ENCODE assay signal across 22 cellular contexts in genomic region chr17:45426561-45426960, GRCh38. TPM values are rescaled to one million over a fixed set of nuclear protein-coding genes. Genes with fewer than 3 reads are reported as not detected.
DNase-seq lines count a peak whose midpoint lies in the region; ATAC-seq, FAIRE-seq and TF ChIP-seq lines count a peak whose summit lies in the region.
"Had no signal": no experiment of that assay in that cellular context is flagged by ENCODE, and none has a peak within 500 bp of the region (broad histone marks: within the 10 kb centered on the region; RNA-seq: fewer than 3 reads in every experiment).

No MANE protein-coding gene starts in this region.

- POLR2A ChIA-PET in H1 (lab: Charles Lee; ENCODE audit: partially characterized antibody) = interaction anchor here (0.9 to 4.9 kb wide), 8 partner anchors 13 to 278 kb away, joined by 3 to 25 read pairs (median 3); partner anchors contain the start of gene HEXIM1

- no peak overlapping the region for H3K56ac ChIP-seq in H1 (replicated peaks; ENCODE audit: insufficient read length, low read depth, low read length)

- H3K36me3 ChIP-seq in right atrium auricular region = no peaks in the 10 kb centered on the region
- H3K36me3 ChIP-seq in H1 (ENCODE audit: control insufficient read depth in 2 of 4, insufficient read depth in 4 of 4, low read length in 3 of 4) = peaks cover 0 to 4% (median 0%) of the 10 kb centered on the region in 4 experiments; a peak in 1 of 8 replicates
- no peaks in the 10 kb centered on the region for H3K36me3 ChIP-seq in vagina
- H3K36me3 ChIP-seq: tibial artery had no signal

- no peak for ATAC-seq in Right ventricle myocardium superior (ENCODE audit: poor library complexity)
- no peak for ATAC-seq in naive B cell (ENCODE audit: low read depth in 2 of 2)
- no peak for ATAC-seq in GM21515 (IDR thresholded peaks at IDR 0.05; ENCODE audit: unreplicated experiment)
- ATAC-seq: activated T-cell treated with anti-CD3 and anti-CD28 coated beads, Interleukin-2, amount 50 U/mL, for 72 hours; psoas muscle had no signal

- 0 out of 2 replicates have a peak overlapping the region, but pooled peaks have one; percentile 84 for H2BK12ac ChIP-seq in H1 (ENCODE audit: low read depth, low read length)

- no peaks in the 10 kb centered on the region for H3K27me3 Mint-ChIP-seq in naive B cell

- WGBS in H1 (ENCODE audit: extremely low coverage in 1 of 2, insufficient coverage in 1 of 2, insufficient read length in 1 of 2, insufficient replicate concordance in 2 of 2, low coverage in 1 of 2, low lambda C conversion rate in 2 of 2, missing lambda C conversion rate in 1 of 2), 2 experiments = 83% methylated on average over 7 of the region's 7 CpGs; no CpG with 5 or more reads in 1 of the 2 experiments

- no peak overlapping the region for H2AFZ ChIP-seq in H1 (ENCODE audit: low read length)

- H2BK5ac ChIP-seq in H1 (ENCODE audit: low read depth, low read length) = no peak overlapping the region

- H3K27ac Mint-ChIP-seq in naive B cell = peak overlapping the region in 4 of 6 donors; percentile 15 to 80 (median 56)

- H2AK5ac ChIP-seq in H1 (ENCODE audit: low read depth, low read length) = peak overlapping the region; percentile 96; the same call in 1 of the 2 replicates

- H3K4ac ChIP-seq in H1 (replicated peaks; ENCODE audit: insufficient read length, low read depth, low read length) = no peak overlapping the region

- H3K4me1 Mint-ChIP-seq in naive B cell = peaks cover 28 to 49% (median 31%) of the 10 kb centered on the region in 3 donors

- H3K27ac ChIP-seq in right atrium auricular region = no peak overlapping the region
- H3K27ac ChIP-seq in H1 (ENCODE audit: low read depth, low read length) = no peak overlapping the region
- peak overlapping the region; percentile 68 for H3K27ac ChIP-seq in vagina
- H3K27ac ChIP-seq: psoas muscle, tibial artery had no signal

- no peak for TF ChIP-seq EP300 in H1 (IDR thresholded peaks at IDR 0.05; ENCODE audit: borderline replicate concordance in 1 of 2, low read depth in 2 of 2, low read length in 2 of 2)

- intact Hi-C loops in Right ventricle myocardium superior (cut with DNase I) = no loop called here
- intact Hi-C loops in vagina (cut with DNase I) = no loop called here

- DNase-seq in Right ventricle myocardium superior (peak; percentile 5), right atrium auricular region (ENCODE audit: low spot score) (no peak), H1 (ENCODE audit: low read depth in 1 of 2, low spot score in 2 of 2) (no peak), naive B cell (no peak), vagina (ENCODE audit: extremely low spot score in 2 of 2) (no peak), H54 (ENCODE audit: insufficient read length, low spot score) (no peak)
- no peak for DNase-seq in stimulated activated naive CD4-positive, alpha-beta T cell treated with Interleukin-2 at 50 U/mL for 16 hours (lab: John Stamatoyannopoulos, UW)
- DNase-seq: activated naive CD4-positive, alpha-beta T cell treated with Interleukin-2 at 50 U/mL for 16 hours; activated T-cell treated with anti-CD3 and anti-CD28 coated beads, Interleukin-2, amount 50 U/mL, for 72 hours; effector CD8-positive, alpha-beta T cell; foreskin fibroblast; HCEC 1CT; heart right ventricle; Kasumi-1; left cardiac atrium; NCI-H146; OCI-M1; SHP77 treated with DMSO at 0.1 percent for 48 hours; T1000; tibial artery had no signal

- H3K36me3 Mint-ChIP-seq in naive B cell = no peaks in the 10 kb centered on the region

- CTCF ChIA-PET in H1 (lab: Charles Lee; ENCODE audit: partially characterized antibody) = interaction anchor here (0.5 to 12.6 kb wide), 22 partner anchors 9 to 211 kb away, joined by 3 to 331 read pairs (median 5); no protein-coding TSS in a partner anchor

- peak overlapping the region; percentile 54 for H2BK120ac ChIP-seq in H1 (replicated peaks; ENCODE audit: low read depth, low read length)

- no peak overlapping the region for H2BK20ac ChIP-seq in H1 (ENCODE audit: low read length)

- TF ChIP-seq RAD21 in H1 (IDR thresholded peaks at IDR 0.05 in 1 of 2, conservative IDR thresholded peaks at IDR 0.05 in 1 of 2; ENCODE audit: low read depth in 2 of 2, low read length in 2 of 2) = no peak

- FAIRE-seq in H1 (lab: Jason Lieb, UNC) = no peak
- FAIRE-seq in H54 (lab: Jason Lieb, UNC) = no peak

- no peak overlapping the region for H4K5ac ChIP-seq in H1 (ENCODE audit: insufficient read length, low read depth, low read length)

- peak overlapping the region in 2 of 8 donors; percentile 19 to 59 for H3K4me3 Mint-ChIP-seq in naive B cell
- H3K4me3 Mint-ChIP-seq: activated T-cell treated with anti-CD3 and anti-CD28 coated beads, Interleukin-2, amount 50 U/mL, for 72 hours had no signal

- no peaks in the 10 kb centered on the region for H3K9me3 ChIP-seq in right atrium auricular region
- no peaks in the 10 kb centered on the region for H3K9me3 ChIP-seq in H1 (ENCODE audit: insufficient read depth in 2 of 2, low read depth in 1 of 2, low read length in 1 of 2)
- no peaks in the 10 kb centered on the region for H3K9me3 ChIP-seq in vagina
- H3K9me3 ChIP-seq: heart right ventricle, psoas muscle, tibial artery had no signal

- peaks cover 9 to 11% of the 10 kb centered on the region in 2 donors for H3K27me3 ChIP-seq in right atrium auricular region
- peaks cover 21 to 37% (median 32%) of the 10 kb centered on the region in 4 experiments for H3K27me3 ChIP-seq in H1 (replicated peaks in 1 of 4; ENCODE audit: control insufficient read depth in 3 of 4, extremely low read depth in 1 of 4, insufficient read depth in 3 of 4, low read length in 3 of 4)
- H3K27me3 ChIP-seq in vagina = peaks cover 3% of the 10 kb centered on the region

- H3K79me2 ChIP-seq in H1 (ENCODE audit: control insufficient read depth in 1 of 2, insufficient read depth in 2 of 2, low read length in 2 of 2) = peaks cover 0 to 5% of the 10 kb centered on the region in 2 experiments; a peak in 1 of 4 replicates

- no peak overlapping the region for H3K14ac ChIP-seq in H1 (ENCODE audit: insufficient read length)

- no peak for TF ChIP-seq CTCF in right atrium auricular region (IDR thresholded peaks at IDR 0.05)
- TF ChIP-seq CTCF in H1 (IDR thresholded peaks at IDR 0.05; ENCODE audit: control extremely low read depth in 1 of 3, insufficient read depth in 1 of 3, low read depth in 1 of 3, low read length in 3 of 3) = no peak
- TF ChIP-seq CTCF in vagina (IDR thresholded peaks at IDR 0.05) = no peak

- TF ChIP-seq POLR2A in H1 (IDR thresholded peaks at IDR 0.05; ENCODE audit: control extremely low read depth in 1 of 2, low read depth in 2 of 2, low read length in 2 of 2) = no peak
- no peak for TF ChIP-seq POLR2A in vagina (IDR thresholded peaks at IDR 0.05)
- TF ChIP-seq POLR2A in H54 (IDR thresholded peaks at IDR 0.05; ENCODE audit: low read depth, low read length) = no peak

- H3K23ac ChIP-seq in H1 (ENCODE audit: insufficient read length) = no peak overlapping the region

- H3K4me3 ChIP-seq in right atrium auricular region = no peak overlapping the region
- no peak overlapping the region for H3K4me3 ChIP-seq in H1 (ENCODE audit: extremely low read depth in 1 of 4, insufficient read depth in 2 of 4, low read depth in 3 of 4, low read length in 4 of 4)
- H3K4me3 ChIP-seq in vagina = no peak overlapping the region
- H3K4me3 ChIP-seq: psoas muscle, tibial artery had no signal

- H3K4me2 ChIP-seq in H1 (ENCODE audit: insufficient read depth in 1 of 2, low read depth in 2 of 2, low read length in 2 of 2) = no peak overlapping the region; a peak in 1 of 4 replicates

- no peaks in the 10 kb centered on the region for H4K20me1 ChIP-seq in H1 (replicated peaks in 1 of 2; ENCODE audit: control insufficient read depth in 1 of 2, insufficient read depth in 2 of 2, low read length in 2 of 2)

- H2BK15ac ChIP-seq in H1 (ENCODE audit: low read length) = peak overlapping the region; percentile 97

- H4K8ac ChIP-seq in H1 (ENCODE audit: extremely low read depth, insufficient read depth, low read length) = no peak overlapping the region; the same call in 1 of the 2 replicates

- H3K79me1 ChIP-seq in H1 (ENCODE audit: low read depth, low read length) = no peaks in the 10 kb centered on the region

- H3K9me3 Mint-ChIP-seq in naive B cell = no peaks in the 10 kb centered on the region
- H3K9me3 Mint-ChIP-seq: activated T-cell treated with anti-CD3 and anti-CD28 coated beads, Interleukin-2, amount 50 U/mL, for 72 hours had no signal

- peaks cover 0 to 56% of the 10 kb centered on the region in 2 donors for H3K4me1 ChIP-seq in right atrium auricular region
- H3K4me1 ChIP-seq in H1 (replicated peaks in 1 of 4; ENCODE audit: control insufficient read depth in 3 of 4, insufficient read depth in 4 of 4, low read length in 3 of 4) = peaks cover 6 to 26% (median 18%) of the 10 kb centered on the region in 4 experiments
- H3K4me1 ChIP-seq in vagina = peaks cover 56% of the 10 kb centered on the region

- peaks cover 21% of the 10 kb centered on the region for H3K23me2 ChIP-seq in H1 (ENCODE audit: low read depth, low read length)

- H3K18ac ChIP-seq in H1 (ENCODE audit: extremely low read depth, low read length) = no peak overlapping the region

- H4K91ac ChIP-seq in H1 (replicated peaks; ENCODE audit: insufficient read length, low read length) = no peak overlapping the region

- H3K9ac ChIP-seq in H1 (replicated peaks in 1 of 4; ENCODE audit: extremely low read depth in 1 of 4, low read depth in 3 of 4, low read length in 3 of 4) = no peak overlapping the region

TF ChIP-seq in H1, 55 proteins besides CTCF, POLR2A, EP300 and RAD21 (continues in another document):
- TF ChIP-seq GABPA (IDR thresholded peaks at IDR 0.05; ENCODE audit: borderline replicate concordance, insufficient read depth, low read length) (no peak), GTF2F1 (IDR thresholded peaks at IDR 0.05; ENCODE audit: borderline replicate concordance, low read depth, low read length) (no peak), MAX (IDR thresholded peaks at IDR 0.05) (no peak), NRF1 (IDR thresholded peaks at IDR 0.05; ENCODE audit: low read depth, low read length) (no peak), EZH2 (IDR thresholded peaks at IDR 0.05; ENCODE audit: low read depth, low read length, severe bottlenecking) (no peak)

RNA-seq across cellular contexts. Expression of gene ARHGAP27, which starts 6.1 kb away (rescaled TPM):
- total RNA-seq in Right ventricle myocardium superior (30.4 TPM), right atrium auricular region (10 to 100 TPM; 18.9 to 21.9 TPM), vagina (80.0 TPM)
- total RNA-seq in H1 (2021; fragmentation: NEBNext Ultra II Directional; extraction: Animal tissue kit (Norgen Biotek cat#: 25700)) = 13.1 TPM in 2 replicates
- polyA plus RNA-seq in H1 (2011; rRNA removed) (11.6 and 15.9 TPM in 2 replicates), naive B cell (ENCODE audit: low read depth in 6 of 6) (10 to 100 TPM; 32.3 to 76.2 (median 40.9) TPM)
- polyA plus RNA-seq in H1 (2011; cell fraction: cytosol; rRNA removed) = 13.4 TPM
- 66.8 TPM for polyA plus RNA-seq in H1 (2011; cell fraction: nucleus; rRNA removed)
- polyA plus RNA-seq in H1 (2012, experiment 1 of 2) = 6.8 to 13.4 TPM (median 10.4 TPM) in 4 replicates
- 6.8 TPM for polyA plus RNA-seq in H1 (2012, experiment 2 of 2)
- polyA plus RNA-seq in H1 (2013, experiment 1 of 2) = 9.3 TPM
- 8.6 TPM for polyA plus RNA-seq in H1 (2013, experiment 2 of 2)
- polyA minus RNA-seq in H1 (2011; rRNA and poly(A)+ RNA removed) = 8.0 and 8.5 TPM in 2 replicates
- 7.2 TPM for polyA minus RNA-seq in H1 (2011; cell fraction: cytosol; rRNA and poly(A)+ RNA removed)
- polyA minus RNA-seq in H1 (2011; cell fraction: nucleus; rRNA and poly(A)+ RNA removed) = 27.8 TPM
